ENCODE assay signal across 8 cellular contexts in genomic region chr4:145132521-145133098, GRCh38. TPM values are rescaled to one million over a fixed set of nuclear protein-coding genes. Genes with fewer than 3 reads are reported as not detected.
DNase-seq lines count a peak whose midpoint lies in the region; ATAC-seq, FAIRE-seq and TF ChIP-seq lines count a peak whose summit lies in the region.

No MANE protein-coding gene starts in this region.

- no peak overlapping the region for H3K4me3 ChIP-seq in astrocyte (ENCODE audit: insufficient read depth, low read depth, low read length)
- H3K4me3 ChIP-seq in tibial nerve = no peak overlapping the region

- no peak for FAIRE-seq in astrocyte (lab: Jason Lieb, UNC)

- H3K9me3 ChIP-seq in astrocyte (ENCODE audit: insufficient read depth, low read depth, low read length) = no peaks in the 10 kb centered on the region
- H3K9me3 ChIP-seq in tibial nerve = no peaks in the 10 kb centered on the region

- no peak overlapping the region for H3K9ac ChIP-seq in astrocyte (ENCODE audit: low read length)

- peak overlapping the region; percentile 30 for H3K4me2 ChIP-seq in astrocyte (ENCODE audit: low read length)

- 38 to 43% methylated on average over 4 of the region's 4 CpGs for WGBS in tibial nerve, 2 donors

- H3K27me3 ChIP-seq in astrocyte (ENCODE audit: insufficient read depth, low read length) (no peaks in the 10 kb centered on the region), tibial nerve (no peaks in the 10 kb centered on the region)

- H2AFZ ChIP-seq in astrocyte (ENCODE audit: low read depth, low read length) = no peak overlapping the region

- ATAC-seq in GM18498 (IDR thresholded peaks at IDR 0.05; ENCODE audit: unreplicated experiment) = peak; percentile 80
- peak; percentile 87 for ATAC-seq in GM21367 (IDR thresholded peaks at IDR 0.05; ENCODE audit: unreplicated experiment)
- ATAC-seq in HG03520 (IDR thresholded peaks at IDR 0.05; ENCODE audit: unreplicated experiment) = peak; percentile 82
- peak; percentile 63 for ATAC-seq in stimulated activated naive CD8-positive, alpha-beta T cell treated with anti-CD3 and anti-CD28 coated beads, Interleukin-15, Interleukin-2, amounts not matched to agents 100 U/mL and 50 U/mL, for 24 hours

- peaks cover 8% of the 10 kb centered on the region for H3K36me3 Mint-ChIP-seq in astrocyte (ENCODE audit: low read depth, unreplicated experiment)

- no peaks in the 10 kb centered on the region for H4K20me1 ChIP-seq in astrocyte (ENCODE audit: insufficient read depth, low read length)

- peak overlapping the region; percentile 79 for H3K27ac Mint-ChIP-seq in astrocyte (ENCODE audit: unreplicated experiment)

- DNase-seq in astrocyte (ENCODE audit: low read depth) (peak; percentile 19), tibial nerve (ENCODE audit: low spot score in 2 of 2) (no peak), dedifferentiated amniotic fluid mesenchymal stem cell (ENCODE audit: extremely low spot score) (no peak), NCI-H2196 (lab: John Stamatoyannopoulos, UW; ENCODE audit: unreplicated experiment) (no peak)
- DNase-seq in stimulated activated naive CD8-positive, alpha-beta T cell treated with anti-CD3 and anti-CD28 coated beads, Interleukin-15, Interleukin-2, amounts not matched to agents 100 U/mL and 50 U/mL, for 24 hours = peak; percentile 13

- H3K27me3 Mint-ChIP-seq in astrocyte (ENCODE audit: low read depth, unreplicated experiment) = no peaks in the 10 kb centered on the region

- H3K36me3 ChIP-seq in astrocyte (ENCODE audit: insufficient read depth, low read length) (peaks cover 12% of the 10 kb centered on the region), tibial nerve (peaks cover 0 to 40% (median 0%) of the 10 kb centered on the region in 3 donors)

- H3K4me3 Mint-ChIP-seq in astrocyte (ENCODE audit: unreplicated experiment) = no peak overlapping the region

- TF ChIP-seq CTCF in astrocyte (IDR thresholded peaks at IDR 0.05; ENCODE audit: insufficient read depth, low read depth, low read length) (no peak), tibial nerve (IDR thresholded peaks at IDR 0.05) (no peak)

- TF ChIP-seq POLR2A in tibial nerve (IDR thresholded peaks at IDR 0.05) = no peak

- H3K4me1 ChIP-seq in astrocyte (ENCODE audit: insufficient read depth, low read length) (peaks cover 18% of the 10 kb centered on the region), tibial nerve (peaks cover 0 to 17% (median 9%) of the 10 kb centered on the region in 4 donors)

- peaks cover 24% of the 10 kb centered on the region for H3K4me1 Mint-ChIP-seq in astrocyte (ENCODE audit: low read depth, unreplicated experiment)

- no peaks in the 10 kb centered on the region for H3K9me3 Mint-ChIP-seq in astrocyte (ENCODE audit: unreplicated experiment)

- no peak for TF ChIP-seq EP300 in tibial nerve (IDR thresholded peaks at IDR 0.05)

- H3K27ac ChIP-seq in astrocyte (ENCODE audit: low read depth, low read length) (peak overlapping the region; percentile 12), tibial nerve (peak overlapping the region in 2 of 4 donors; percentile 15 to 41)

- no peaks in the 10 kb centered on the region for H3K79me2 ChIP-seq in astrocyte (ENCODE audit: insufficient read depth, low read length)

RNA-seq across cellular contexts. Expression of gene ABCE1, which starts 34.5 kb away (rescaled TPM):
- total RNA-seq in astrocyte (70.7 and 81.1 TPM in 2 replicates), tibial nerve (10 to 100 TPM; 53.5 to 78.0 (median 64.7) TPM)

RNA-seq across cellular contexts. Expression of gene ANAPC10, which starts 34.6 kb away (rescaled TPM):
- 19.5 and 21.0 TPM in 2 replicates for total RNA-seq in astrocyte
- total RNA-seq in tibial nerve = 10 to 100 TPM; 15.7 to 44.2 (median 21.9) TPM

RNA-seq across cellular contexts. Expression of gene OTUD4, which starts 47.8 kb away (rescaled TPM):
- 41.9 and 47.4 TPM in 2 replicates for total RNA-seq in astrocyte
- 10 to 100 TPM; 33.7 to 44.8 (median 35.9) TPM for total RNA-seq in tibial nerve

Comparison
In these comparisons a context has a peak if more than half of its experiments do, and no peak if none do; other contexts are left out.
1. DNase-seq: peak in astrocyte (single experiment) and stimulated activated naive CD8-positive, alpha-beta T cell treated with anti-CD3 and anti-CD28 coated beads, Interleukin-15, Interleukin-2, amounts not matched to agents 100 U/mL and 50 U/mL, for 24 hours (single experiment); none in tibial nerve (0 of 2), dedifferentiated amniotic fluid mesenchymal stem cell (single experiment) and NCI-H2196 (single experiment).
2. Peak in every context shown above with its lines, with median percentiles within 50 percentile points of each other: ATAC-seq.